In genomic region chr11:64739871-64740270, GRCh38 we compare ENCODE assay signal across 19 cellular contexts. TPM values are rescaled to one million over a fixed set of nuclear protein-coding genes. Genes with fewer than 3 reads are reported as not detected.
"Had no signal": no experiment of that assay in that cellular context is flagged by ENCODE, and none has a peak within 500 bp of the region (broad histone marks: within the 10 kb centered on the region; RNA-seq: fewer than 3 reads in every experiment).

No MANE protein-coding gene starts in this region.

- H3K9me3 Mint-ChIP-seq: activated T-helper 2 cell treated with anti-CD3 and anti-CD28 coated beads, Interferon-gamma antibody, Interleukin-2, Interleukin-4, amounts not matched to agents 10 μg/mL and 5 μg/mL and 100 μg/mL, durations not matched to agents 14 hours and 24 hours and 36 hours; naive B cell; T-cell had no signal

- H3K9me3 ChIP-seq: body of pancreas, pancreas, psoas muscle, right atrium auricular region, transverse colon had no signal

- H3K4me3 ChIP-seq: body of pancreas, cardiac muscle cell, lung, pancreas, psoas muscle, right atrium auricular region, transverse colon had no signal

- H3K27me3 ChIP-seq: right atrium auricular region had no signal

- ATAC-seq: body of pancreas, left lobe of liver, pancreas, psoas muscle, T-cell had no signal

- H3K36me3 ChIP-seq: cardiac muscle cell, pancreas, right atrium auricular region, transverse colon, WERI-Rb-1 had no signal

- H3K27me3 Mint-ChIP-seq: naive B cell, T-cell had no signal

- H3K27ac ChIP-seq: body of pancreas, cardiac muscle cell, pancreas, psoas muscle, right atrium auricular region, transverse colon, WERI-Rb-1 had no signal

- DNase-seq: activated CD4-positive, alpha-beta T cell treated with anti-CD3 and anti-CD28 coated beads for 1 hour; activated naive CD4-positive, alpha-beta T cell; activated T-cell treated with anti-CD3 and anti-CD28 coated beads, Interleukin-2, amount 50 U/mL, for 1 hour; anterior cingulate cortex; body of pancreas; foreskin melanocyte; naive B cell; psoas muscle; stimulated activated CD4-positive, alpha-beta T cell treated with anti-CD3 and anti-CD28 coated beads, Interleukin-1b, Interleukin-23, amount 100 ng/mL, for 48 hours; T-cell; transverse colon; WERI-Rb-1 had no signal

RNA-seq across cellular contexts. Expression of gene NRXN2, which starts 16.9 kb away (rescaled TPM):
- total RNA-seq: activated T-helper 2 cell treated with anti-CD3 and anti-CD28 coated beads, Interferon-gamma antibody, Interleukin-2, Interleukin-4, amounts not matched to agents 10 μg/mL and 5 μg/mL and 100 μg/mL, durations not matched to agents 14 hours and 24 hours and 36 hours; kidney epithelial cell had no signal
